Comparison of ENCODE assay signal across 8 cellular contexts in genomic region chr17:59853168-59853918, GRCh38. TPM values are rescaled to one million over a fixed set of nuclear protein-coding genes. Genes with fewer than 3 reads are reported as not detected.
DNase-seq lines count a peak whose midpoint lies in the region; ATAC-seq and TF ChIP-seq lines count a peak whose summit lies in the region.

No MANE protein-coding gene starts in this region.

- intact Hi-C loops in Panc1 (cut with micrococcal nuclease; ENCODE audit: unreplicated experiment) (loop anchor here (1.0 kb wide), 1 partner anchor 8 kb away; no protein-coding TSS in a partner anchor), left ventricle myocardium superior (cut with micrococcal nuclease) (no loop called here)

- in situ Hi-C loops in Panc1 (cut with HindIII; ENCODE audit: low pct_unique_long_range_greater_than_20kb, low sequenced_read_pairs): no loop called here

- DNase-seq in BJ (ENCODE audit: low read depth) (no peak), H4 (ENCODE audit: low spot score) (peak; percentile 95), Panc1 (ENCODE audit: low read depth, low spot score) (peak; percentile 97), left ventricle myocardium superior (no peak), caudate nucleus (lab: John Stamatoyannopoulos, UW) (no peak)
- DNase-seq in activated naive CD4-positive, alpha-beta T cell treated with Interleukin-2 at 50 U/mL for 16 hours: peak; percentile 70
- peak; percentile 68 to 69 for DNase-seq in stimulated activated CD4-positive, alpha-beta T cell treated with anti-CD3 and anti-CD28 coated beads, Interleukin-2, amount 100 ng/mL, for 24 hours

- H3K36me3 ChIP-seq in BJ (ENCODE audit: control insufficient read depth, insufficient read depth, low read length) (no peaks in the 10 kb centered on the region), Panc1 (ENCODE audit: control insufficient read depth, insufficient read depth, low read length) (no peaks in the 10 kb centered on the region)

- POLR2A ChIA-PET in BJ (lab: Charles Lee) (interaction anchor here (0.6 to 0.7 kb wide), 2 partner anchors 14 to 15 kb away, joined by 7 to 22 read pairs; no protein-coding TSS in a partner anchor), Panc1 (lab: Charles Lee) (interaction anchor here (0.5 to 2.4 kb wide), 8 partner anchors 9 to 927 kb away, joined by 3 to 13 read pairs (median 8); no protein-coding TSS in a partner anchor)

- H3K4me1 ChIP-seq in Panc1 (ENCODE audit: control insufficient read depth, insufficient read depth, low read length): peaks cover 66% of the 10 kb centered on the region

- peak overlapping the region; percentile 100 for H3K27ac ChIP-seq in Panc1 (ENCODE audit: low read length)
- H3K27ac ChIP-seq in caudate nucleus (ENCODE audit: low read depth, low read length): no peak overlapping the region

- H3K27me3 ChIP-seq in BJ (ENCODE audit: control insufficient read depth, insufficient read depth, low read length) (no peaks in the 10 kb centered on the region), Panc1 (ENCODE audit: control insufficient read depth, insufficient read depth, low read length) (no peaks in the 10 kb centered on the region)

- CTCF ChIA-PET in BJ (lab: Yijun Ruan, JAX) (no interaction called here), Panc1 (lab: Charles Lee) (no interaction called here)

- H3K9me3 ChIP-seq in Panc1 (ENCODE audit: control insufficient read depth, insufficient read depth, low read depth, low read length): no peaks in the 10 kb centered on the region

- TF ChIP-seq CTCF in BJ (IDR thresholded peaks at IDR 0.05; ENCODE audit: insufficient read depth, low read depth, low read length) (peak; percentile 37), Panc1 (IDR thresholded peaks at IDR 0.05) (peak; percentile 82)

- H3K4me3 ChIP-seq in BJ (ENCODE audit: low read depth, low read length): no peak overlapping the region
- H3K4me3 ChIP-seq in Panc1 (ENCODE audit: low read depth in 2 of 2, low read length in 2 of 2): no peak overlapping the region

- BruUV-seq in Panc1 (replicated peaks; lab: Mats Ljungman, UMichigan): no TSS peak

- ATAC-seq in Panc1 (peak; percentile 91), left ventricle myocardium superior (peak; percentile 28), HG03460 (IDR thresholded peaks at IDR 0.05; ENCODE audit: unreplicated experiment) (no peak)

RNA-seq across cellular contexts. Expression of gene TUBD1, which starts 39.4 kb away (rescaled TPM):
- 2.3 and 4.2 TPM in 2 replicates for polyA plus RNA-seq in BJ (2011; rRNA removed)
- polyA minus RNA-seq in BJ (2011; rRNA and poly(A)+ RNA removed): 3.9 and 5.9 TPM in 2 replicates
- total RNA-seq in H4 (2014; rRNA removed; shearing (Covaris generic)): 6.7 and 11.9 TPM in 2 replicates
- total RNA-seq in Panc1 (2021; ENCODE audit: unreplicated experiment): 12.5 TPM
- polyA plus RNA-seq in Panc1 (2012; ENCODE audit: insufficient read length): 8.6 TPM
- 6.6 TPM for total RNA-seq in left ventricle myocardium superior

RNA-seq across cellular contexts. Expression of gene RPS6KB1, which starts 39.6 kb away (rescaled TPM):
- 7.4 and 15.7 TPM in 2 replicates for polyA plus RNA-seq in BJ (2011; rRNA removed)
- polyA minus RNA-seq in BJ (2011; rRNA and poly(A)+ RNA removed): 6.8 and 8.3 TPM in 2 replicates
- total RNA-seq in H4 (2014; rRNA removed; shearing (Covaris generic)): 25.1 and 27.1 TPM in 2 replicates
- total RNA-seq in Panc1 (2021; ENCODE audit: unreplicated experiment): 34.6 TPM
- 28.0 TPM for polyA plus RNA-seq in Panc1 (2012; ENCODE audit: insufficient read length)
- 23.4 TPM for total RNA-seq in left ventricle myocardium superior

Comparison
In these comparisons a context has a peak if more than half of its experiments do, and no peak if none do; other contexts are left out.
1. DNase-seq: peak in H4 (single experiment), Panc1 (single experiment), activated naive CD4-positive, alpha-beta T cell treated with Interleukin-2 at 50 U/mL for 16 hours (single experiment) and stimulated activated CD4-positive, alpha-beta T cell treated with anti-CD3 and anti-CD28 coated beads, Interleukin-2, amount 100 ng/mL, for 24 hours (2 of 2); none in BJ (single experiment), left ventricle myocardium superior (single experiment) and caudate nucleus (0 of 61).